In genomic region chr17:74922694-74923537, GRCh38 we compare ENCODE assay signal across 9 cellular contexts. TPM values are rescaled to one million over a fixed set of nuclear protein-coding genes. Genes with fewer than 3 reads are reported as not detected.
A peak's percentile ranks its signal among the peaks of the same experiment; 100 is the strongest.
DNase-seq lines count a peak whose midpoint lies in the region; ATAC-seq, FAIRE-seq and TF ChIP-seq lines count a peak whose summit lies in the region.
"Had no signal": no experiment of that assay in that cellular context is flagged by ENCODE, and none has a peak within 500 bp of the region (broad histone marks: within the 10 kb centered on the region; RNA-seq: fewer than 3 reads in every experiment).

TSS of gene USH1G (minus strand) at chr17:74923255. CDS start at chr17:74923073, 182 bp downstream.

- H3K79me2 ChIP-seq in parathyroid adenoma = no peaks in the 10 kb centered on the region

- FAIRE-seq in GM12891 (lab: Jason Lieb, UNC) = no peak

- ATAC-seq in esophagus mucosa = peak; percentile 14
- no peak for ATAC-seq in HG03095 (IDR thresholded peaks at IDR 0.05; ENCODE audit: unreplicated experiment)
- no peak for ATAC-seq in HG03432 (IDR thresholded peaks at IDR 0.05; ENCODE audit: unreplicated experiment)
- no peak for ATAC-seq in GM18519 (IDR thresholded peaks at IDR 0.05; ENCODE audit: low FRiP score, unreplicated experiment)

- no peaks in the 10 kb centered on the region for H3K4me1 ChIP-seq in parathyroid adenoma

- H2AFZ ChIP-seq in parathyroid adenoma = peak within 1 kb of the TSS; percentile 77

- peak within 1 kb of the TSS; percentile 24 for H3K4me2 ChIP-seq in parathyroid adenoma (ENCODE audit: low read length)

- no peaks in the 10 kb centered on the region for H3K9me3 ChIP-seq in parathyroid adenoma (ENCODE audit: control insufficient read depth, low read length)

- TF ChIP-seq CTCF in RWPE1 (conservative IDR thresholded peaks at IDR 0.05; ENCODE audit: low read depth) (no peak), parathyroid adenoma (IDR thresholded peaks at IDR 0.05) (no peak)

- no peaks in the 10 kb centered on the region for H3K36me3 ChIP-seq in parathyroid adenoma (ENCODE audit: control insufficient read depth, insufficient read depth, low read length)

- peaks cover 12% of the 10 kb centered on the region for H3K27me3 ChIP-seq in parathyroid adenoma (ENCODE audit: control insufficient read depth, insufficient read depth, low read length)

- no peak within 1 kb of the TSS for H3K9ac ChIP-seq in parathyroid adenoma

- DNase-seq in GM12891 (ENCODE audit: insufficient read length, low spot score) (peak; percentile 72), RWPE1 (ENCODE audit: low spot score) (peak; percentile 65), NCI-H1436 (lab: John Stamatoyannopoulos, UW) (no peak)

- TF ChIP-seq POLR2A in GM12891 (IDR thresholded peaks at IDR 0.05; ENCODE audit: low read depth, low read length) = no peak

- peak within 1 kb of the TSS; percentile 76; the same call in 1 of the 2 replicates for H3K27ac ChIP-seq in RWPE1
- H3K27ac ChIP-seq in parathyroid adenoma = no peak within 1 kb of the TSS

- CTCF ChIA-PET in RWPE1 (lab: Yijun Ruan, JAX) = interaction anchor here (0.6 to 7.8 kb wide), 11 partner anchors 10 to 165 kb away, joined by 3 to 113 read pairs (median 3); partner anchors contain the start of genes MRPL58 and OTOP3

- POLR2A ChIA-PET in RWPE1 (lab: Yijun Ruan, JAX; ENCODE audit: low non-redundant PET) = no interaction called here

- no peak within 1 kb of the TSS for H3K4me3 ChIP-seq in parathyroid adenoma (ENCODE audit: low read depth, low read length)

TF ChIP-seq in GM12891, 5 proteins besides CTCF, POLR2A, EP300 and RAD21:
- no peak for TF ChIP-seq TAF1 (IDR thresholded peaks at IDR 0.05; ENCODE audit: low read depth, low read length)

RNA-seq across cellular contexts. Expression of gene USH1G, which starts in this region (rescaled TPM):
- not detected for polyA plus RNA-seq in GM12891 (2012; ENCODE audit: low read depth, missing spikeins)
- total RNA-seq in esophagus mucosa = 6.4 TPM
- total RNA-seq: dermis microvascular lymphatic vessel endothelial cell had no signal
